8 cellular contexts compared by ENCODE assay signal in genomic region chr1:15153842-15154479, GRCh38. TPM values are rescaled to one million over a fixed set of nuclear protein-coding genes. Genes with fewer than 3 reads are reported as not detected.
A peak's percentile ranks its signal among the peaks of the same experiment; 100 is the strongest.
DNase-seq lines count a peak whose midpoint lies in the region; ATAC-seq and TF ChIP-seq lines count a peak whose summit lies in the region.

No MANE protein-coding gene starts in this region.

- intact Hi-C loops in HCT116 (cut with micrococcal nuclease): loop anchor here (1.0 to 5.0 kb wide), 3 partner anchors 25 to 118 kb away; no protein-coding TSS in a partner anchor

- POLR2A ChIA-PET in HCT116 (lab: Charles Lee): interaction anchor here (1.2 kb wide), 1 partner anchor 126 kb away, joined by 5 read pairs; no protein-coding TSS in a partner anchor

- H4K20me1 ChIP-seq in HCT116 (ENCODE audit: insufficient read depth): no peaks in the 10 kb centered on the region; the same call in 1 of the 2 replicates

- peak overlapping the region; percentile 98 for H3K4me2 ChIP-seq in HCT116 (ENCODE audit: low read length)

- H3K79me2 ChIP-seq in HCT116 (ENCODE audit: insufficient read depth, low read length): peaks cover 50% of the 10 kb centered on the region

- no peak for TF ChIP-seq POLR2A in HCT116 (IDR thresholded peaks at IDR 0.05; ENCODE audit: borderline replicate concordance, extremely low read depth, insufficient read depth, insufficient read length)

- peak; percentile 27 for DNase-seq in COR-L47 (lab: John Stamatoyannopoulos, UW)
- no peak for DNase-seq in HCT116 (ENCODE audit: low read depth, low spot score)
- DNase-seq in SKM-1 (lab: John Stamatoyannopoulos, UW; ENCODE audit: unreplicated experiment): peak; percentile 41
- DNase-seq in dermis blood vessel endothelial cell: peak; percentile 82
- peak in 2 of 3 donors; percentile 20 to 23 for DNase-seq in stimulated activated CD4-positive, alpha-beta T cell treated with anti-CD3 and anti-CD28 coated beads, TNF-alpha, amount 100 ng/mL, for 48 hours (ENCODE audit: low read depth in 3 of 3)
- DNase-seq in occipital lobe (lab: John Stamatoyannopoulos, UW): no peak

- H3K36me3 ChIP-seq in HCT116 (ENCODE audit: control insufficient read depth in 1 of 2, insufficient read depth in 2 of 2, low read length in 2 of 2): no peaks in the 10 kb centered on the region
- H3K36me3 ChIP-seq in liver (ENCODE audit: control insufficient read depth in 4 of 4, insufficient read depth in 3 of 4, low read depth in 1 of 4, low read length in 3 of 4): no peaks in the 10 kb centered on the region

- H3K4me1 ChIP-seq in HCT116 (ENCODE audit: control insufficient read depth in 1 of 2, insufficient read depth in 2 of 2, low read length in 2 of 2): peaks cover 8 to 40% of the 10 kb centered on the region in 2 experiments; a peak in 3 of 4 replicates
- H3K4me1 ChIP-seq in liver (ENCODE audit: control insufficient read depth in 4 of 4, insufficient read depth in 4 of 4, low read length in 3 of 4): peaks cover 6 to 34% (median 21%) of the 10 kb centered on the region in 4 donors

- CTCF ChIA-PET in HCT116 (lab: Charles Lee): interaction anchor here (0.7 to 4.1 kb wide), 10 partner anchors 12 to 170 kb away, joined by 3 to 26 read pairs (median 4); no protein-coding TSS in a partner anchor

- ATAC-seq in HCT116: peak; percentile 55
- ATAC-seq in HG03342 (IDR thresholded peaks at IDR 0.05; ENCODE audit: unreplicated experiment): no peak

- TF ChIP-seq RAD21 in HCT116 (IDR thresholded peaks at IDR 0.05; ENCODE audit: low read depth): peak; percentile 56
- peak in 1 of 2 donors; percentile 43 for TF ChIP-seq RAD21 in liver (IDR thresholded peaks at IDR 0.05)

- no peaks in the 10 kb centered on the region for H3K9me3 ChIP-seq in HCT116 (ENCODE audit: control insufficient read depth in 1 of 2, insufficient read depth in 1 of 2, low read depth in 1 of 2, low read length in 2 of 2)
- H3K9me3 ChIP-seq in liver (ENCODE audit: control insufficient read depth in 4 of 4, low read length in 3 of 4): no peaks in the 10 kb centered on the region

- WGBS in liver: 1% methylated on average over 74 of the region's 74 CpGs

- TF ChIP-seq CTCF in HCT116 (IDR thresholded peaks at IDR 0.05 in 2 of 3, conservative IDR thresholded peaks at IDR 0.05 in 1 of 3; ENCODE audit: borderline replicate concordance in 1 of 3, insufficient read depth in 1 of 3, low read depth in 2 of 3, low read length in 2 of 3) (peak; percentile 56 to 80 (median 66); a peak in 5 of 6 replicates), liver (IDR thresholded peaks at IDR 0.05; ENCODE audit: low read depth, low read length, missing input control) (peak; percentile 47)

- no peak overlapping the region for H2AFZ ChIP-seq in HCT116 (ENCODE audit: low read depth, low read length, poor library complexity, severe bottlenecking)

- BruUV-seq in HCT116 (replicated peaks; lab: Mats Ljungman, UMichigan): no TSS peak

- H3K27ac ChIP-seq in HCT116 (ENCODE audit: low read depth, low read length) (peak overlapping the region; percentile 84), liver (ENCODE audit: low read depth in 1 of 2, low read length in 2 of 2) (peak overlapping the region; percentile 76 to 85)

- H3K9ac ChIP-seq in HCT116 (ENCODE audit: low read length) (peak overlapping the region; percentile 80), liver (ENCODE audit: low read depth in 1 of 2, low read length in 2 of 2) (peak overlapping the region; percentile 20 to 37)

- RAD21 ChIA-PET in HCT116 (lab: Charles Lee; ENCODE audit: low non-redundant PET in 1 of 2, low total read pairs in 2 of 2, uncharacterized antibody in 2 of 2, unreplicated experiment in 2 of 2): no interaction called here

- no peaks in the 10 kb centered on the region for H3K9me2 ChIP-seq in HCT116 (ENCODE audit: insufficient read depth)

- H3K27me3 ChIP-seq in HCT116 (ENCODE audit: insufficient read depth, low read length) (no peaks in the 10 kb centered on the region), liver (ENCODE audit: control insufficient read depth in 4 of 4, insufficient read depth in 4 of 4, low read length in 3 of 4) (peaks cover 0 to 8% (median 3%) of the 10 kb centered on the region in 4 donors)

- H3K4me3 ChIP-seq in HCT116 (replicated peaks in 1 of 2; ENCODE audit: low read depth in 1 of 2, low read length in 2 of 2): peak overlapping the region; percentile 66 to 67
- H3K4me3 ChIP-seq in liver (ENCODE audit: low read depth in 1 of 3, low read length in 3 of 3): peak overlapping the region; percentile 28 to 50 (median 36)

TF ChIP-seq in HCT116, 20 proteins besides CTCF, POLR2A, EP300 and RAD21 (continues in another document):
- TF ChIP-seq REST (IDR thresholded peaks at IDR 0.05; ENCODE audit: low read depth): no peak

TF ChIP-seq in liver, 16 proteins besides CTCF, POLR2A, EP300 and RAD21:
- TF ChIP-seq GABPA (IDR thresholded peaks at IDR 0.05 in 1 of 2, conservative IDR thresholded peaks at IDR 0.05 in 1 of 2) (no peak), TAF1 (conservative IDR thresholded peaks at IDR 0.05) (no peak), HNF4G (IDR thresholded peaks at IDR 0.05) (no peak), FOXA1 (IDR thresholded peaks at IDR 0.05) (no peak), REST (IDR thresholded peaks at IDR 0.05) (no peak), EGR1 (IDR thresholded peaks at IDR 0.05; ENCODE audit: low read depth in 2 of 2) (no peak), YY1 (IDR thresholded peaks at IDR 0.05) (no peak), SP1 (IDR thresholded peaks at IDR 0.05) (no peak), JUND (IDR thresholded peaks at IDR 0.05) (no peak), FOXA2 (IDR thresholded peaks at IDR 0.05) (no peak), RXRA (IDR thresholded peaks at IDR 0.05) (no peak), HNF4A (conservative IDR thresholded peaks at IDR 0.05) (no peak)
- TF ChIP-seq, protein P1, sequence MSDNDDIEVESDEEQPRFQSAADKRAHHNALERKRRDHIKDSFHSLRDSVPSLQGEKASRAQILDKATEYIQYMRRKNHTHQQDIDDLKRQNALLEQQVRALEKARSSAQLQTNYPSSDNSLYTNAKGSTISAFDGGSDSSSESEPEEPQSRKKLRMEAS (IDR thresholded peaks at IDR 0.05): no peak
- TF ChIP-seq, protein P2, sequence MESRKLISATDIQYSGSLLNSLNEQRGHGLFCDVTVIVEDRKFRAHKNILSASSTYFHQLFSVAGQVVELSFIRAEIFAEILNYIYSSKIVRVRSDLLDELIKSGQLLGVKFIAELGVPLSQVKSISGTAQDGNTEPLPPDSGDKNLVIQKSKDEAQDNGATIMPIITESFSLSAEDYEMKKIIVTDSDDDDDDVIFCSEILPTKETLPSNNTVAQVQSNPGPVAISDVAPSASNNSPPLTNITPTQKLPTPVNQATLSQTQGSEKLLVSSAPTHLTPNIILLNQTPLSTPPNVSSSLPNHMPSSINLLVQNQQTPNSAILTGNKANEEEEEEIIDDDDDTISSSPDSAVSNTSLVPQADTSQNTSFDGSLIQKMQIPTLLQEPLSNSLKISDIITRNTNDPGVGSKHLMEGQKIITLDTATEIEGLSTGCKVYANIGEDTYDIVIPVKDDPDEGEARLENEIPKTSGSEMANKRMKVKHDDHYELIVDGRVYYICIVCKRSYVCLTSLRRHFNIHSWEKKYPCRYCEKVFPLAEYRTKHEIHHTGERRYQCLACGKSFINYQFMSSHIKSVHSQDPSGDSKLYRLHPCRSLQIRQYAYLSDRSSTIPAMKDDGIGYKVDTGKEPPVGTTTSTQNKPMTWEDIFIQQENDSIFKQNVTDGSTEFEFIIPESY (IDR thresholded peaks at IDR 0.05): no peak
- TF ChIP-seq, protein P3, sequence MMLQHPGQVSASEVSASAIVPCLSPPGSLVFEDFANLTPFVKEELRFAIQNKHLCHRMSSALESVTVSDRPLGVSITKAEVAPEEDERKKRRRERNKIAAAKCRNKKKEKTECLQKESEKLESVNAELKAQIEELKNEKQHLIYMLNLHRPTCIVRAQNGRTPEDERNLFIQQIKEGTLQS (IDR thresholded peaks at IDR 0.05): no peak

RNA-seq across cellular contexts. Expression of gene TMEM51, which starts 0.4 kb away (rescaled TPM):
- 16.6 TPM for total RNA-seq in HCT116 (2021; ENCODE audit: unreplicated experiment)
- polyA plus RNA-seq in HCT116 (2012): 20.3 and 22.4 TPM in 2 replicates
- total RNA-seq in dermis blood vessel endothelial cell: 10.0 and 10.2 TPM in 2 replicates
- total RNA-seq in liver: 1 to 10 TPM; 1.4 to 2.7 TPM
- polyA plus RNA-seq in liver: 1 to 10 TPM; 1.3 to 2.3 TPM
- total RNA-seq in occipital lobe: 1.4 TPM

Comparison
In these comparisons a context has a peak if more than half of its experiments do, and no peak if none do; other contexts are left out.
1. DNase-seq: peak in COR-L47 (single experiment), SKM-1 (single experiment), dermis blood vessel endothelial cell (single experiment) and stimulated activated CD4-positive, alpha-beta T cell treated with anti-CD3 and anti-CD28 coated beads, TNF-alpha, amount 100 ng/mL, for 48 hours (2 of 3); none in HCT116 (single experiment) and occipital lobe (single experiment).